10 cellular contexts compared by ENCODE assay signal in genomic region chr16:54287018-54287757, GRCh38. TPM values are rescaled to one million over a fixed set of nuclear protein-coding genes. Genes with fewer than 3 reads are reported as not detected.
A peak's percentile ranks its signal among the peaks of the same experiment; 100 is the strongest.
DNase-seq lines count a peak whose midpoint lies in the region; ATAC-seq and TF ChIP-seq lines count a peak whose summit lies in the region.
"Had no signal": no experiment of that assay in that cellular context is flagged by ENCODE, and none has a peak within 500 bp of the region (broad histone marks: within the 10 kb centered on the region; RNA-seq: fewer than 3 reads in every experiment).

No MANE protein-coding gene starts in this region.

- CTCF ChIA-PET in activated CD4-positive, alpha-beta T cell treated with anti-CD3 and anti-CD28 coated beads for 36 hours (lab: Charles Lee): interaction anchor here (0.5 to 0.6 kb wide), 2 partner anchors 355 to 493 kb away, joined by 3 to 4 read pairs; no protein-coding TSS in a partner anchor

- H3K36me3 ChIP-seq in testis (ENCODE audit: low read depth, missing control alignments): no peaks in the 10 kb centered on the region

- no peak for ATAC-seq in activated CD4-positive, alpha-beta T cell treated with anti-CD3 and anti-CD28 coated beads for 36 hours
- no peak for ATAC-seq in activated naive CD8-positive, alpha-beta T cell treated with anti-CD3 and anti-CD28 coated beads, Interleukin-2, amount 10 ng/mL, durations not matched to agents 7 days and 5 days (ENCODE audit: low read depth)

- 3 to 4% methylated on average over 31 to 46 of the region's 50 CpGs for WGBS in testis, 2 donors

- intact Hi-C loops in activated CD4-positive, alpha-beta T cell treated with anti-CD3 and anti-CD28 coated beads for 36 hours (cut with DNase I, micrococcal nuclease): loop anchor here in 1 of 2 experiments (2.0 to 10.0 kb wide), 5 partner anchors 395 to 1045 kb away; no protein-coding TSS in a partner anchor
- intact Hi-C loops in testis (cut with DNase I; ENCODE audit: low total_unique reads): no loop called here

- H3K4me3 ChIP-seq in testis: peak overlapping the region; percentile 46 to 55

- no peaks in the 10 kb centered on the region for H3K36me3 Mint-ChIP-seq in activated CD4-positive, alpha-beta T cell treated with anti-CD3 and anti-CD28 coated beads for 36 hours (ENCODE audit: low read depth)
- H3K36me3 Mint-ChIP-seq in activated naive CD8-positive, alpha-beta T cell treated with anti-CD3 and anti-CD28 coated beads, Interleukin-2, amount 10 ng/mL, durations not matched to agents 7 days and 5 days: peaks cover 11% of the 10 kb centered on the region
- H3K36me3 Mint-ChIP-seq: activated naive CD8-positive, alpha-beta T cell; CD4-positive, CD25-positive, alpha-beta regulatory T cell had no signal

- H3K4me3 Mint-ChIP-seq in activated CD4-positive, alpha-beta T cell treated with anti-CD3 and anti-CD28 coated beads for 36 hours: peak overlapping the region; percentile 19
- no peak overlapping the region for H3K4me3 Mint-ChIP-seq in activated naive CD8-positive, alpha-beta T cell treated with anti-CD3 and anti-CD28 coated beads, Interleukin-2, amount 10 ng/mL, durations not matched to agents 7 days and 5 days

- no peak for TF ChIP-seq POLR2A in testis (IDR thresholded peaks at IDR 0.05)

- POLR2A ChIA-PET in activated CD4-positive, alpha-beta T cell treated with anti-CD3 and anti-CD28 coated beads for 36 hours (lab: Charles Lee): no interaction called here
- POLR2A ChIA-PET in activated naive CD8-positive, alpha-beta T cell treated with anti-CD3 and anti-CD28 coated beads, Interleukin-2, amount 10 ng/mL, durations not matched to agents 7 days and 5 days (lab: Charles Lee): no interaction called here

- H3K27me3 ChIP-seq in testis: no peaks in the 10 kb centered on the region

- H3K4me1 ChIP-seq in testis: peaks cover 16% of the 10 kb centered on the region

- H3K27me3 Mint-ChIP-seq in activated CD4-positive, alpha-beta T cell treated with anti-CD3 and anti-CD28 coated beads for 36 hours: peaks cover 54% of the 10 kb centered on the region
- peaks cover 78% of the 10 kb centered on the region for H3K27me3 Mint-ChIP-seq in activated naive CD8-positive, alpha-beta T cell treated with anti-CD3 and anti-CD28 coated beads, Interleukin-2, amount 10 ng/mL, durations not matched to agents 7 days and 5 days

- H3K27ac Mint-ChIP-seq in activated CD4-positive, alpha-beta T cell treated with anti-CD3 and anti-CD28 coated beads for 36 hours: no peak overlapping the region
- H3K27ac Mint-ChIP-seq in activated naive CD8-positive, alpha-beta T cell treated with anti-CD3 and anti-CD28 coated beads, Interleukin-2, amount 10 ng/mL, durations not matched to agents 7 days and 5 days: peak overlapping the region; percentile 42
- H3K27ac Mint-ChIP-seq: activated naive CD8-positive, alpha-beta T cell; CD4-positive, CD25-positive, alpha-beta regulatory T cell had no signal

- peaks cover 30% of the 10 kb centered on the region for H3K4me1 Mint-ChIP-seq in activated CD4-positive, alpha-beta T cell treated with anti-CD3 and anti-CD28 coated beads for 36 hours
- peaks cover 29% of the 10 kb centered on the region for H3K4me1 Mint-ChIP-seq in activated naive CD8-positive, alpha-beta T cell treated with anti-CD3 and anti-CD28 coated beads, Interleukin-2, amount 10 ng/mL, durations not matched to agents 7 days and 5 days

- no peak overlapping the region for H3K27ac ChIP-seq in testis

- TF ChIP-seq CTCF in testis (IDR thresholded peaks at IDR 0.05): no peak

- no peaks in the 10 kb centered on the region for H3K9me3 Mint-ChIP-seq in activated CD4-positive, alpha-beta T cell treated with anti-CD3 and anti-CD28 coated beads for 36 hours (ENCODE audit: low read depth)
- H3K9me3 Mint-ChIP-seq in activated naive CD8-positive, alpha-beta T cell treated with anti-CD3 and anti-CD28 coated beads, Interleukin-2, amount 10 ng/mL, durations not matched to agents 7 days and 5 days: peaks cover 4% of the 10 kb centered on the region

- H3K9me3 ChIP-seq in testis: no peaks in the 10 kb centered on the region

- peak; percentile 14 for DNase-seq in activated CD4-positive, alpha-beta T cell treated with anti-CD3 and anti-CD28 coated beads for 36 hours
- DNase-seq in activated CD4-positive, alpha-beta T cell treated with anti-CD3 and anti-CD28 coated beads for 1 hour: no peak
- peak; percentile 33 for DNase-seq in activated naive CD8-positive, alpha-beta T cell treated with anti-CD3 and anti-CD28 coated beads, Interleukin-2, amount 10 ng/mL, durations not matched to agents 7 days and 5 days
- DNase-seq in iPS-NIHi11 (ENCODE audit: low spot score) (peak; percentile 32), testis (no peak), NCI-H1092 (lab: John Stamatoyannopoulos, UW) (no peak), AML-193 (lab: John Stamatoyannopoulos, UW) (no peak)
- DNase-seq in stimulated activated CD4-positive, alpha-beta T cell treated with anti-CD3 and anti-CD28 coated beads, Interleukin-2, amount 100 ng/mL, for 48 hours: no peak
- DNase-seq: CD4-positive, CD25-positive, alpha-beta regulatory T cell had no signal

RNA-seq across cellular contexts. Expression of gene IRX3, which starts 0.6 kb away (rescaled TPM):
- total RNA-seq in activated CD4-positive, alpha-beta T cell treated with anti-CD3 and anti-CD28 coated beads for 36 hours: not detected
- not detected for total RNA-seq in activated naive CD8-positive, alpha-beta T cell treated with anti-CD3 and anti-CD28 coated beads, Interleukin-2, amount 10 ng/mL, durations not matched to agents 7 days and 5 days
- 1 to 10 TPM; 1.2 to 1.6 TPM for total RNA-seq in testis
- polyA plus RNA-seq in testis (ENCODE audit: insufficient read depth, low read depth, low replicate concordance): 1.2 TPM
- total RNA-seq: CD4-positive, CD25-positive, alpha-beta regulatory T cell had no signal
- polyA plus RNA-seq: CD4-positive, CD25-positive, alpha-beta regulatory T cell had no signal

Comparison
In these comparisons a context has a peak if more than half of its experiments do, and no peak if none do; other contexts are left out.
1. DNase-seq: peak in activated CD4-positive, alpha-beta T cell treated with anti-CD3 and anti-CD28 coated beads for 36 hours (single experiment), activated naive CD8-positive, alpha-beta T cell treated with anti-CD3 and anti-CD28 coated beads, Interleukin-2, amount 10 ng/mL, durations not matched to agents 7 days and 5 days (single experiment) and iPS-NIHi11 (single experiment); none in activated CD4-positive, alpha-beta T cell treated with anti-CD3 and anti-CD28 coated beads for 1 hour (single experiment), testis (single experiment), NCI-H1092 (single experiment), stimulated activated CD4-positive, alpha-beta T cell treated with anti-CD3 and anti-CD28 coated beads, Interleukin-2, amount 100 ng/mL, for 48 hours (0 of 2) and AML-193 (0 of 2).